20 cellular contexts compared by ENCODE assay signal in the genomic region with DNA sequence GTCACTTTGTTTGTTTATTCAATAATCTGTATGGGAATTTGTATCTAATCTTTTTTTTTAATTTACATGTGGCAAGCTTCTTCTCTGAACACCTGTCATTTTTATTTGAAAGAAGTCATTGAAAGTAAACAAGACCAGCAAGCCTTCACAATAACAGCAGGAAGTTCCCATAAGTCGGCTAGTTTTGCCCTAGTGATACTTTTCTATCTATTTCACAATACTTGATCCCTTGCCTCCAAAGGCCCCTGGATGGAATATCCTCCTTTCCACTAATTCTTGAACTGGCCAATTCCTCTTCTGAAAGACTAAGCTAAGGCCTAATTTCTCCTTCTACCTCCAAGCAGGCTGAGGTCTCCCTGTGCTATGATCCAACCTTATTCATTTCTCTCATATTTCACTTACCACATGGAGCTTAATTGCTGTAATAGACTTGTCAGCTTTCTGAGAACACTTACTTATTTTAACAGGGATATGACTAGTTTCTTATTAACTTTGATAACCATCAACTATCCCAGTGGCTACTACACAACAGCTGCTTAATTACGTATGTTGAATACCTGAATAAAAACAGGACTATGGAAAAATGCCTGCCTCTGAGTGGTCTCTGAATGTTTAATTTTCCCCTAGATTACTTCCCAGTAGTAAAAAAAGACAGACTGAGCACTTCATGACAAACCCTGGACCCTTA.
DNase-seq lines count a peak whose midpoint lies in the region; ATAC-seq and TF ChIP-seq lines count a peak whose summit lies in the region.
"Had no signal": no experiment of that assay in that cellular context is flagged by ENCODE, and none has a peak within 500 bp of the region (broad histone marks: within the 10 kb centered on the region; RNA-seq: fewer than 3 reads in every experiment).

No MANE protein-coding gene starts in this region.

- TF ChIP-seq CTCF in fibroblast of lung (conservative IDR thresholded peaks at IDR 0.05 in 1 of 2, IDR thresholded peaks at IDR 0.05 in 1 of 2; ENCODE audit: low read depth in 1 of 2, low read length in 2 of 2): no peak
- TF ChIP-seq CTCF in nephron progenitor cell (IDR thresholded peaks at IDR 0.05): no peak
- TF ChIP-seq CTCF in left lung (IDR thresholded peaks at IDR 0.05): no peak

- peak overlapping the region; percentile 8 for H3K27ac Mint-ChIP-seq in nephron progenitor cell
- H3K27ac Mint-ChIP-seq: GM23338 had no signal

- no peak overlapping the region for H3K4me2 ChIP-seq in fibroblast of lung (ENCODE audit: extremely low read depth, insufficient read depth, low read length)
- H3K4me2 ChIP-seq: GM23338 had no signal

- ATAC-seq in left lung (no peak), HG03097 (IDR thresholded peaks at IDR 0.05; ENCODE audit: low FRiP score, unreplicated experiment) (no peak), HG03469 (IDR thresholded peaks at IDR 0.05; ENCODE audit: unreplicated experiment) (no peak)
- ATAC-seq: GM12878 had no signal

- peak overlapping the region; percentile 28 for H2AFZ ChIP-seq in fibroblast of lung (ENCODE audit: low read length)
- H2AFZ ChIP-seq: GM23338 had no signal

- no peaks in the 10 kb centered on the region for H4K20me1 ChIP-seq in fibroblast of lung (ENCODE audit: control insufficient read depth, extremely low read depth, insufficient read depth, low read length)

- no peak overlapping the region for H3K9ac ChIP-seq in fibroblast of lung (ENCODE audit: insufficient read depth, low read length)

- H3K4me1 ChIP-seq in fibroblast of lung (ENCODE audit: control insufficient read depth, extremely low read depth, insufficient read depth, low read length) (no peaks in the 10 kb centered on the region), left lung (no peaks in the 10 kb centered on the region)
- H3K4me1 ChIP-seq: Caco-2 had no signal

- intact Hi-C loops in left lung (cut with DNase I): no loop called here

- no peaks in the 10 kb centered on the region for H3K9me3 ChIP-seq in fibroblast of lung (ENCODE audit: control insufficient read depth, insufficient read depth, low read depth, low read length)
- no peaks in the 10 kb centered on the region for H3K9me3 ChIP-seq in left lung
- H3K9me3 ChIP-seq: Caco-2, MG63 had no signal

- no peak overlapping the region for H3K27ac ChIP-seq in fibroblast of lung (ENCODE audit: insufficient read depth, low read length)
- H3K27ac ChIP-seq in left lung: no peak overlapping the region

- no peaks in the 10 kb centered on the region for H3K36me3 Mint-ChIP-seq in nephron progenitor cell (ENCODE audit: low read depth)

- H3K27me3 Mint-ChIP-seq in nephron progenitor cell (ENCODE audit: low read depth, poor library complexity): peaks cover 5% of the 10 kb centered on the region

- H3K9me3 Mint-ChIP-seq in nephron progenitor cell: no peaks in the 10 kb centered on the region
- H3K9me3 Mint-ChIP-seq: GM23338 had no signal

- H3K36me3 ChIP-seq in fibroblast of lung (ENCODE audit: control insufficient read depth, insufficient read depth, low read length) (no peaks in the 10 kb centered on the region), left lung (no peaks in the 10 kb centered on the region)
- H3K36me3 ChIP-seq: MG63 had no signal

- no peak overlapping the region for H3K4me3 ChIP-seq in fibroblast of lung (replicated peaks in 1 of 4; ENCODE audit: control extremely low read depth in 1 of 4, insufficient read depth in 1 of 4, low read depth in 3 of 4, low read length in 4 of 4)
- no peak overlapping the region for H3K4me3 ChIP-seq in left lung
- H3K4me3 ChIP-seq: GM12878, GM23338, MG63 had no signal

- no peaks in the 10 kb centered on the region for H3K27me3 ChIP-seq in fibroblast of lung (ENCODE audit: control insufficient read depth, insufficient read depth, low read length)
- no peaks in the 10 kb centered on the region for H3K27me3 ChIP-seq in left lung
- H3K27me3 ChIP-seq: MG63 had no signal

- no peaks in the 10 kb centered on the region for H3K79me2 ChIP-seq in fibroblast of lung (ENCODE audit: control insufficient read depth, insufficient read depth, low read length)

- peak; percentile 28 for DNase-seq in DMS53 treated with DMSO at 0.1 percent for 48 hours (lab: John Stamatoyannopoulos, UW; ENCODE audit: unreplicated experiment)
- DNase-seq in NCI-H146 treated with DMSO at 0.1 percent for 48 hours (lab: John Stamatoyannopoulos, UW; ENCODE audit: unreplicated experiment): peak; percentile 10
- no peak for DNase-seq in fibroblast of lung (ENCODE audit: low read depth in 2 of 2)
- no peak for DNase-seq in nephron progenitor cell
- DNase-seq in left lung: no peak
- DNase-seq: ACHN, Caco-2, GDM1, Karpas-422, MG63, NCI-H1092 treated with DMSO at 0.1 percent for 48 hours, NCI-H1694 treated with DMSO at 0.1 percent for 48 hours, NCI-H2107, NCI-H345, NCI-H748 treated with DMSO at 0.1 percent for 48 hours, SW 1271 had no signal

- H3K4me3 Mint-ChIP-seq in nephron progenitor cell: no peak overlapping the region
- H3K4me3 Mint-ChIP-seq: GM23338 had no signal

- H3K4me1 Mint-ChIP-seq in nephron progenitor cell: no peaks in the 10 kb centered on the region
- H3K4me1 Mint-ChIP-seq: GM23338 had no signal

Comparison
In these comparisons a context has a peak if more than half of its experiments do, and no peak if none do; other contexts are left out.
1. DNase-seq: peak in DMS53 treated with DMSO at 0.1 percent for 48 hours (single experiment) and NCI-H146 treated with DMSO at 0.1 percent for 48 hours (single experiment); none in fibroblast of lung (0 of 2), nephron progenitor cell (single experiment) and left lung (0 of 2).